Comparison of ENCODE assay signal across 8 cellular contexts in genomic region chr5:63825984-63826383, GRCh38.
"Had no signal": no experiment of that assay in that cellular context is flagged by ENCODE, and none has a peak within 500 bp of the region (broad histone marks: within the 10 kb centered on the region; RNA-seq: fewer than 3 reads in every experiment).

No MANE protein-coding gene starts in this region.

- H3K9ac ChIP-seq: KMS-11 had no signal

- H3K4me2 ChIP-seq: KMS-11 had no signal

- FAIRE-seq: HTR-8/SVneo, K562 had no signal

- H3K4me3 Mint-ChIP-seq: IgD-negative memory B cell had no signal

- H3K27ac ChIP-seq: HL-60, KMS-11 had no signal

- H3K27me3 Mint-ChIP-seq: IgD-negative memory B cell had no signal

- H3K27ac Mint-ChIP-seq: IgD-negative memory B cell had no signal

- H3K36me3 Mint-ChIP-seq: IgD-negative memory B cell had no signal

- DNase-seq: IMR-90, KBM-7, KG1 had no signal

- ATAC-seq: K562 had no signal

- H3K4me3 ChIP-seq: K562 had no signal

- H3K4me1 Mint-ChIP-seq: IgD-negative memory B cell had no signal
